Comparison of ENCODE assay signal across 11 cellular contexts in genomic region chr15:41966920-41967465, GRCh38. TPM values are rescaled to one million over a fixed set of nuclear protein-coding genes. Genes with fewer than 3 reads are reported as not detected.
A peak's percentile ranks its signal among the peaks of the same experiment; 100 is the strongest.
DNase-seq lines count a peak whose midpoint lies in the region; ATAC-seq and TF ChIP-seq lines count a peak whose summit lies in the region.
"Had no signal": no experiment of that assay in that cellular context is flagged by ENCODE, and none has a peak within 500 bp of the region (broad histone marks: within the 10 kb centered on the region; RNA-seq: fewer than 3 reads in every experiment).

No MANE protein-coding gene starts in this region.

- intact Hi-C loops in activated B cell treated with CpG ODN at 0.5 μM for 24 hours (cut with micrococcal nuclease) (no loop called here), lower lobe of right lung (cut with DNase I) (no loop called here), tibial artery (cut with DNase I; ENCODE audit: low total_unique reads) (no loop called here)

- H3K36me3 ChIP-seq in lower lobe of right lung (no peaks in the 10 kb centered on the region), tibial artery (no peaks in the 10 kb centered on the region)

- peak overlapping the region; percentile 61 for H3K27ac ChIP-seq in lower lobe of right lung
- peak overlapping the region; percentile 65 to 97 for H3K27ac ChIP-seq in tibial artery

- ATAC-seq in activated B cell treated with CpG ODN at 0.5 μM for 24 hours (ENCODE audit: low read depth) (no peak), lower lobe of right lung (no peak), GM21825 (IDR thresholded peaks at IDR 0.05; ENCODE audit: unreplicated experiment) (no peak)

- H3K9me3 ChIP-seq in lower lobe of right lung, result no peaks in the 10 kb centered on the region
- no peaks in the 10 kb centered on the region for H3K9me3 ChIP-seq in tibial artery

- TF ChIP-seq CTCF in activated B cell treated with CpG ODN at 0.5 μM for 24 hours (IDR thresholded peaks at IDR 0.05), result no peak
- TF ChIP-seq CTCF in lower lobe of right lung (IDR thresholded peaks at IDR 0.05), result no peak
- TF ChIP-seq CTCF in tibial artery (IDR thresholded peaks at IDR 0.05), result no peak

- H3K27me3 ChIP-seq in lower lobe of right lung (ENCODE audit: low read depth) (no peaks in the 10 kb centered on the region), tibial artery (no peaks in the 10 kb centered on the region)

- peak overlapping the region; percentile 59 for H3K27ac Mint-ChIP-seq in activated naive CD4-positive, alpha-beta T cell treated with anti-CD3 and anti-CD28 coated beads, Interleukin-2, amount 50 U/mL, for 24 hours
- H3K27ac Mint-ChIP-seq in activated B cell treated with CpG ODN at 0.5 μM for 24 hours, result peak overlapping the region; percentile 94

- H3K4me3 ChIP-seq in lower lobe of right lung (no peak overlapping the region), tibial artery (no peak overlapping the region)

- H3K4me3 Mint-ChIP-seq in activated naive CD4-positive, alpha-beta T cell treated with anti-CD3 and anti-CD28 coated beads, Interleukin-2, amount 50 U/mL, for 24 hours, result no peak overlapping the region
- peak overlapping the region; percentile 17 for H3K4me3 Mint-ChIP-seq in activated B cell treated with CpG ODN at 0.5 μM for 24 hours

- no peak for DNase-seq in activated naive CD4-positive, alpha-beta T cell treated with Interleukin-2 at 50 U/mL for 16 hours
- no peak for DNase-seq in activated B cell treated with CpG ODN at 0.5 μM for 24 hours
- DNase-seq in lower lobe of right lung, result no peak
- DNase-seq in tibial artery, result peak in 1 of 2 donors; percentile 60
- no peak for DNase-seq in AG08396 (ENCODE audit: low spot score)
- no peak for DNase-seq in HUDEP-2 (lab: John Stamatoyannopoulos, UW; ENCODE audit: unreplicated experiment in 76 of 76)
- DNase-seq: mesendoderm, NCI-H2029 treated with DMSO at 0.1 percent for 48 hours had no signal

- H3K4me1 Mint-ChIP-seq in activated naive CD4-positive, alpha-beta T cell treated with anti-CD3 and anti-CD28 coated beads, Interleukin-2, amount 50 U/mL, for 24 hours, result peaks cover 54% of the 10 kb centered on the region
- H3K4me1 Mint-ChIP-seq in activated B cell treated with CpG ODN at 0.5 μM for 24 hours, result peaks cover 56% of the 10 kb centered on the region

- POLR2A ChIA-PET in activated B cell treated with CpG ODN at 0.5 μM for 24 hours (lab: Charles Lee), result interaction anchor here (0.7 to 8.2 kb wide), 5 partner anchors 10 to 51 kb away, joined by 3 to 92 read pairs (median 5); no protein-coding TSS in a partner anchor

- CTCF ChIA-PET in activated B cell treated with CpG ODN at 0.5 μM for 24 hours (lab: Charles Lee), result interaction anchor here (1.0 to 1.5 kb wide), 2 partner anchors 22 to 62 kb away, joined by 3 to 4 read pairs; no protein-coding TSS in a partner anchor

- no peaks in the 10 kb centered on the region for H3K9me3 Mint-ChIP-seq in activated naive CD4-positive, alpha-beta T cell treated with anti-CD3 and anti-CD28 coated beads, Interleukin-2, amount 50 U/mL, for 24 hours
- H3K9me3 Mint-ChIP-seq in activated B cell treated with CpG ODN at 0.5 μM for 24 hours, result no peaks in the 10 kb centered on the region

- H3K4me1 ChIP-seq in lower lobe of right lung (peaks cover 59% of the 10 kb centered on the region), tibial artery (peaks cover 0 to 59% (median 39%) of the 10 kb centered on the region in 4 donors)

- H3K27me3 Mint-ChIP-seq in activated naive CD4-positive, alpha-beta T cell treated with anti-CD3 and anti-CD28 coated beads, Interleukin-2, amount 50 U/mL, for 24 hours, result no peaks in the 10 kb centered on the region
- H3K27me3 Mint-ChIP-seq in activated B cell treated with CpG ODN at 0.5 μM for 24 hours, result no peaks in the 10 kb centered on the region

- peaks cover 8% of the 10 kb centered on the region for H3K36me3 Mint-ChIP-seq in activated naive CD4-positive, alpha-beta T cell treated with anti-CD3 and anti-CD28 coated beads, Interleukin-2, amount 50 U/mL, for 24 hours
- peaks cover 2% of the 10 kb centered on the region for H3K36me3 Mint-ChIP-seq in activated B cell treated with CpG ODN at 0.5 μM for 24 hours (ENCODE audit: low read depth)

RNA-seq across cellular contexts. Expression of gene EHD4, which starts 5.4 kb away (rescaled TPM):
- total RNA-seq in activated B cell treated with CpG ODN at 0.5 μM for 24 hours, result 38.4 and 42.6 TPM in 2 replicates
- total RNA-seq in lower lobe of right lung, result 35.0 TPM

RNA-seq across cellular contexts. Expression of gene PLA2G4E, which starts 53.8 kb away (rescaled TPM):
- total RNA-seq in activated B cell treated with CpG ODN at 0.5 μM for 24 hours, result not detected in 2 replicates
- 1.1 TPM for total RNA-seq in lower lobe of right lung
- total RNA-seq: T-helper 2 cell treated with Interferon-gamma antibody and Interleukin-4, amounts not matched to agents 100 ng/mL and 5 ng/mL, for 36 hours had no signal
